In genomic region chr5:170546257-170546656, GRCh38 we compare ENCODE assay signal across 13 cellular contexts. TPM values are rescaled to one million over a fixed set of nuclear protein-coding genes. Genes with fewer than 3 reads are reported as not detected.
"Had no signal": no experiment of that assay in that cellular context is flagged by ENCODE, and none has a peak within 500 bp of the region (broad histone marks: within the 10 kb centered on the region; RNA-seq: fewer than 3 reads in every experiment).

No MANE protein-coding gene starts in this region.

- ATAC-seq: esophagus mucosa; stimulated activated naive B cell treated with anti-CD40 and anti-IgM and Interleukin-4, amounts not matched to agents 10 μg/mL and 1 μg/mL and 100 μg/mL, for 72 hours had no signal

- H3K4me1 Mint-ChIP-seq: activated naive CD4-positive, alpha-beta T cell treated with anti-CD3 and anti-CD28 coated beads, Interleukin-2, amount 10 ng/mL, durations not matched to agents 7 days and 5 days; naive B cell; stimulated activated naive B cell treated with anti-CD40 and anti-IgM and Interleukin-4, amounts not matched to agents 10 μg/mL and 1 μg/mL and 100 μg/mL, for 72 hours had no signal

- H3K27ac Mint-ChIP-seq: activated CD4-positive, alpha-beta memory T cell treated with anti-CD3 and anti-CD28 coated beads for 36 hours; activated naive CD4-positive, alpha-beta T cell treated with anti-CD3 and anti-CD28 coated beads, Interleukin-2, amount 10 ng/mL, durations not matched to agents 7 days and 5 days; activated T-cell treated with anti-CD3 and anti-CD28 coated beads, Interleukin-2, amount 50 U/mL, for 24 hours; stimulated activated naive B cell treated with anti-CD40 and anti-IgM and Interleukin-4, amounts not matched to agents 10 μg/mL and 1 μg/mL and 100 μg/mL, for 72 hours; T-helper 1 cell treated with Interleukin-12 subunit alpha and Interleukin-12 subunit beta and Interleukin-4 antibody, amounts not matched to agents 30 μg/mL and 1 μg/mL, for 36 hours had no signal

- H3K36me3 Mint-ChIP-seq: activated naive CD4-positive, alpha-beta T cell treated with anti-CD3 and anti-CD28 coated beads, Interleukin-2, amount 10 ng/mL, durations not matched to agents 7 days and 5 days; stimulated activated naive B cell treated with anti-CD40 and anti-IgM and Interleukin-4, amounts not matched to agents 10 μg/mL and 1 μg/mL and 100 μg/mL, for 72 hours had no signal

- H3K4me3 Mint-ChIP-seq: activated CD4-positive, alpha-beta memory T cell treated with anti-CD3 and anti-CD28 coated beads for 36 hours; activated naive CD4-positive, alpha-beta T cell treated with anti-CD3 and anti-CD28 coated beads, Interleukin-2, amount 10 ng/mL, durations not matched to agents 7 days and 5 days; activated T-cell treated with anti-CD3 and anti-CD28 coated beads, Interleukin-2, amount 50 U/mL, for 24 hours; naive B cell; stimulated activated naive B cell treated with anti-CD40 and anti-IgM and Interleukin-4, amounts not matched to agents 10 μg/mL and 1 μg/mL and 100 μg/mL, for 72 hours; T-helper 1 cell treated with Interleukin-12 subunit alpha and Interleukin-12 subunit beta and Interleukin-4 antibody, amounts not matched to agents 30 μg/mL and 1 μg/mL, for 36 hours had no signal

- DNase-seq: activated CD4-positive, alpha-beta memory T cell treated with anti-CD3 and anti-CD28 coated beads for 36 hours; activated naive CD4-positive, alpha-beta T cell treated with anti-CD3 and anti-CD28 coated beads, Interleukin-2, amount 10 ng/mL, durations not matched to agents 7 days and 5 days; activated T-cell treated with anti-CD3 and anti-CD28 coated beads, Interleukin-2, amount 50 U/mL, for 24 hours; naive B cell; retina; stimulated activated CD4-positive, alpha-beta T cell treated with anti-CD3 and anti-CD28 coated beads, Interleukin-15, amount 100 ng/mL, for 24 hours; stimulated activated CD4-positive, alpha-beta T cell treated with anti-CD3 and anti-CD28 coated beads, Interleukin-4, amount 100 ng/mL, for 1 hour; stimulated activated naive B cell treated with anti-CD40 and anti-IgM and Interleukin-4, amounts not matched to agents 10 μg/mL and 1 μg/mL and 100 μg/mL, for 72 hours; tibial artery; uterus; WERI-Rb-1 had no signal

RNA-seq across cellular contexts. Expression of gene KCNIP1, which starts 42.4 kb away (rescaled TPM):
- total RNA-seq: activated CD4-positive, alpha-beta memory T cell treated with anti-CD3 and anti-CD28 coated beads for 36 hours; esophagus mucosa had no signal
